In genomic region chr5:38107096-38107495, GRCh38 we compare ENCODE assay signal across 22 cellular contexts.
DNase-seq lines count a peak whose midpoint lies in the region; ATAC-seq, FAIRE-seq and TF ChIP-seq lines count a peak whose summit lies in the region.
"Had no signal": no experiment of that assay in that cellular context is flagged by ENCODE, and none has a peak within 500 bp of the region (broad histone marks: within the 10 kb centered on the region; RNA-seq: fewer than 3 reads in every experiment).

No MANE protein-coding gene starts in this region.

- H3K18ac ChIP-seq in H1 (ENCODE audit: extremely low read depth, low read length) (peak overlapping the region; percentile 81), neuronal stem cell (ENCODE audit: low read length) (peak overlapping the region; percentile 65)

- DNase-seq in HepG2 (ENCODE audit: low spot score): no peak
- DNase-seq in right lobe of liver: no peak
- no peak for DNase-seq in H1 (ENCODE audit: low read depth in 1 of 2, low spot score in 2 of 2)
- DNase-seq in neuronal stem cell (ENCODE audit: low spot score): no peak
- DNase-seq in osteocyte (ENCODE audit: extremely low spot score, unreplicated experiment): no peak
- no peak for DNase-seq in NCI-H69 (lab: John Stamatoyannopoulos, UW)
- DNase-seq: AML-193; Caco-2; Calu3; CD4-positive, alpha-beta T cell; CD8-positive, alpha-beta T cell; DMS79 treated with DMSO at 0.1 percent for 48 hours; GF-D8 had no signal

- H2AK5ac ChIP-seq in H1 (ENCODE audit: low read depth, low read length) (peak overlapping the region; percentile 97; the same call in 1 of the 2 replicates), neuronal stem cell (ENCODE audit: low read depth, low read length) (no peak overlapping the region)

- H3K14ac ChIP-seq in H1 (ENCODE audit: insufficient read length) (no peak overlapping the region), neuronal stem cell (ENCODE audit: low read length) (no peak overlapping the region)

- H3K23ac ChIP-seq in H1 (ENCODE audit: insufficient read length) (no peak overlapping the region), neuronal stem cell (ENCODE audit: low read depth, low read length, poor library complexity) (no peak overlapping the region)

- H3K56ac ChIP-seq in H1 (replicated peaks; ENCODE audit: insufficient read length, low read depth, low read length): no peak overlapping the region

- no peaks in the 10 kb centered on the region; a peak in 1 of 5 replicates for H3K36me3 ChIP-seq in HepG2 (replicated peaks in 1 of 2; ENCODE audit: control insufficient read depth in 1 of 2, insufficient read depth in 2 of 2, low read length in 2 of 2)
- no peaks in the 10 kb centered on the region for H3K36me3 ChIP-seq in right lobe of liver
- no peaks in the 10 kb centered on the region for H3K36me3 ChIP-seq in H1 (ENCODE audit: control insufficient read depth in 2 of 4, insufficient read depth in 4 of 4, low read length in 3 of 4)
- no peaks in the 10 kb centered on the region for H3K36me3 ChIP-seq in neuronal stem cell (replicated peaks in 1 of 2; ENCODE audit: control insufficient read depth in 2 of 2, insufficient read depth in 2 of 2, low read length in 2 of 2)
- H3K36me3 ChIP-seq: BLaER1 treated with 17β-estradiol and CSF1 and Interleukin-3, amounts not matched to agents 10 nM and 100 nM had no signal

- H3K4me1 Mint-ChIP-seq in osteocyte (ENCODE audit: unreplicated experiment): no peaks in the 10 kb centered on the region
- H3K4me1 Mint-ChIP-seq: B cell had no signal

- ATAC-seq in HepG2 (no peak), right lobe of liver (no peak)
- ATAC-seq: A549; CD8-positive, alpha-beta T cell had no signal

- no peak overlapping the region for H3K4me2 ChIP-seq in HepG2 (ENCODE audit: low read depth, low read length)
- no peak overlapping the region for H3K4me2 ChIP-seq in H1 (ENCODE audit: insufficient read depth in 1 of 2, low read depth in 2 of 2, low read length in 2 of 2)
- H3K4me2 ChIP-seq in neuronal stem cell (ENCODE audit: insufficient read depth, low read length, poor library complexity, severe bottlenecking): no peak overlapping the region
- H3K4me2 ChIP-seq: A549; BLaER1 treated with 17β-estradiol and CSF1 and Interleukin-3, amounts not matched to agents 10 nM and 100 nM had no signal

- no peak overlapping the region for H2BK120ac ChIP-seq in H1 (replicated peaks; ENCODE audit: low read depth, low read length)
- no peak overlapping the region for H2BK120ac ChIP-seq in neuronal stem cell (ENCODE audit: low read depth, low read length)

- no peak overlapping the region for H3K9ac ChIP-seq in HepG2 (ENCODE audit: insufficient read depth, low read depth, low read length)
- no peak overlapping the region for H3K9ac ChIP-seq in H1 (replicated peaks in 1 of 4; ENCODE audit: extremely low read depth in 1 of 4, low read depth in 3 of 4, low read length in 3 of 4)
- H3K9ac ChIP-seq in neuronal stem cell (ENCODE audit: low read depth, low read length, poor library complexity): no peak overlapping the region
- H3K9ac ChIP-seq: BLaER1 treated with 17β-estradiol and CSF1 and Interleukin-3, amounts not matched to agents 10 nM and 100 nM had no signal

- no peaks in the 10 kb centered on the region for H3K23me2 ChIP-seq in H1 (ENCODE audit: low read depth, low read length)

- no peaks in the 10 kb centered on the region for H3K79me1 ChIP-seq in H1 (ENCODE audit: low read depth, low read length)
- no peaks in the 10 kb centered on the region for H3K79me1 ChIP-seq in neuronal stem cell (ENCODE audit: low read depth, low read length)

- H4K20me1 ChIP-seq in HepG2 (ENCODE audit: insufficient read depth, low read length) (no peaks in the 10 kb centered on the region), H1 (replicated peaks in 1 of 2; ENCODE audit: control insufficient read depth in 1 of 2, insufficient read depth in 2 of 2, low read length in 2 of 2) (no peaks in the 10 kb centered on the region)
- H4K20me1 ChIP-seq: BLaER1 treated with 17β-estradiol and CSF1 and Interleukin-3, amounts not matched to agents 10 nM and 100 nM had no signal

- H2BK12ac ChIP-seq in H1 (ENCODE audit: low read depth, low read length) (peak overlapping the region; percentile 89; the same call in 1 of the 2 replicates), neuronal stem cell (ENCODE audit: low read length) (no peak overlapping the region)

- H3K4me3 ChIP-seq in HepG2 (replicated peaks in 1 of 3; ENCODE audit: insufficient read depth in 1 of 3, low read depth in 2 of 3, low read length in 3 of 3): no peak overlapping the region
- no peak overlapping the region for H3K4me3 ChIP-seq in right lobe of liver
- no peak overlapping the region for H3K4me3 ChIP-seq in H1 (ENCODE audit: extremely low read depth in 1 of 4, insufficient read depth in 2 of 4, low read depth in 3 of 4, low read length in 4 of 4)
- H3K4me3 ChIP-seq in neuronal stem cell (ENCODE audit: low read length in 2 of 2): no peak overlapping the region
- H3K4me3 ChIP-seq: A549; BLaER1 treated with 17β-estradiol and CSF1 and Interleukin-3, amounts not matched to agents 10 nM and 100 nM had no signal

- H2BK15ac ChIP-seq in H1 (ENCODE audit: low read length): no peak overlapping the region; the same call in 1 of the 2 replicates
- H2BK15ac ChIP-seq in neuronal stem cell (ENCODE audit: low read length): peak overlapping the region; percentile 70

- H2BK20ac ChIP-seq in H1 (ENCODE audit: low read length): peak overlapping the region; percentile 66; the same call in 1 of the 2 replicates

- peak overlapping the region; percentile 62; the same call in 1 of the 2 replicates for H2BK5ac ChIP-seq in H1 (ENCODE audit: low read depth, low read length)
- H2BK5ac ChIP-seq in neuronal stem cell (ENCODE audit: low read length): no peak overlapping the region

- CTCF ChIA-PET in HepG2 (lab: Yijun Ruan, JAX; ENCODE audit: low intra/inter-chr PET ratio, low total read pairs): no interaction called here
- CTCF ChIA-PET in H1 (lab: Charles Lee; ENCODE audit: partially characterized antibody): interaction anchor here (0.6 to 1.6 kb wide), 6 partner anchors 8 to 384 kb away, joined by 3 to 4 read pairs (median 3); no protein-coding TSS in a partner anchor

- H3K4ac ChIP-seq in H1 (replicated peaks; ENCODE audit: insufficient read length, low read depth, low read length) (no peak overlapping the region), neuronal stem cell (ENCODE audit: low read length) (no peak overlapping the region)

- no peak overlapping the region for H3K4me3 Mint-ChIP-seq in osteocyte (ENCODE audit: unreplicated experiment)
- H3K4me3 Mint-ChIP-seq: B cell; CD4-positive, alpha-beta T cell; CD8-positive, alpha-beta T cell had no signal

- in situ Hi-C loops in HepG2 (cut with HindIII; ENCODE audit: extremely low pct_ligation_motif_present, low pct_unique_long_range_greater_than_20kb): no loop called here

- H3K79me2 ChIP-seq in HepG2 (ENCODE audit: insufficient read depth, low read length): no peaks in the 10 kb centered on the region
- H3K79me2 ChIP-seq in H1 (ENCODE audit: control insufficient read depth in 1 of 2, insufficient read depth in 2 of 2, low read length in 2 of 2): no peaks in the 10 kb centered on the region

- H3K27ac ChIP-seq in HepG2 (ENCODE audit: extremely low read length, insufficient read depth, low read length) (peak overlapping the region; percentile 92), right lobe of liver (no peak overlapping the region), H1 (ENCODE audit: low read depth, low read length) (no peak overlapping the region), neuronal stem cell (replicated peaks; ENCODE audit: low read length) (no peak overlapping the region)
- H3K27ac ChIP-seq: 22Rv1; A549; BLaER1 treated with 17β-estradiol and CSF1 and Interleukin-3, amounts not matched to agents 10 nM and 100 nM; C4-2B had no signal

- H3K27ac Mint-ChIP-seq in osteocyte (ENCODE audit: unreplicated experiment): no peak overlapping the region
- H3K27ac Mint-ChIP-seq: B cell; CD4-positive, alpha-beta T cell; CD8-positive, alpha-beta T cell had no signal

- H3K9me3 ChIP-seq in HepG2 (ENCODE audit: low read length) (peaks cover 4% of the 10 kb centered on the region; the same call in 1 of the 2 replicates), right lobe of liver (no peaks in the 10 kb centered on the region), H1 (ENCODE audit: insufficient read depth in 2 of 2, low read depth in 1 of 2, low read length in 1 of 2) (no peaks in the 10 kb centered on the region), neuronal stem cell (replicated peaks in 1 of 2; ENCODE audit: control insufficient read depth in 2 of 2, insufficient read depth in 1 of 2, low read depth in 1 of 2, low read length in 2 of 2) (no peaks in the 10 kb centered on the region)
- H3K9me3 ChIP-seq: A549; BLaER1 treated with 17β-estradiol and CSF1 and Interleukin-3, amounts not matched to agents 10 nM and 100 nM; Caco-2 had no signal

- H4K91ac ChIP-seq in H1 (replicated peaks; ENCODE audit: insufficient read length, low read length): peak overlapping the region; percentile 52
- H4K91ac ChIP-seq in neuronal stem cell (ENCODE audit: low read depth, low read length, poor library complexity): no peak overlapping the region

- no peaks in the 10 kb centered on the region for H3K27me3 ChIP-seq in HepG2 (ENCODE audit: control insufficient read depth in 1 of 2, insufficient read depth in 2 of 2, low read length in 2 of 2)
- no peaks in the 10 kb centered on the region for H3K27me3 ChIP-seq in right lobe of liver
- peaks cover 0 to 2% (median under 1%) of the 10 kb centered on the region in 4 experiments; a peak in 2 of 7 replicates for H3K27me3 ChIP-seq in H1 (replicated peaks in 1 of 4; ENCODE audit: control insufficient read depth in 3 of 4, extremely low read depth in 1 of 4, insufficient read depth in 3 of 4, low read length in 3 of 4)
- no peaks in the 10 kb centered on the region for H3K27me3 ChIP-seq in neuronal stem cell (ENCODE audit: control insufficient read depth in 3 of 3, insufficient read depth in 3 of 3, low read depth in 1 of 3, low read length in 3 of 3)
- H3K27me3 ChIP-seq: BLaER1 treated with 17β-estradiol and CSF1 and Interleukin-3, amounts not matched to agents 10 nM and 100 nM had no signal

- TF ChIP-seq CTCF in HepG2 (CRISPR knock-in tag; IDR thresholded peaks at IDR 0.05): no peak
- TF ChIP-seq CTCF in right lobe of liver (IDR thresholded peaks at IDR 0.05): no peak
- TF ChIP-seq CTCF in H1 (IDR thresholded peaks at IDR 0.05; ENCODE audit: control extremely low read depth in 1 of 3, insufficient read depth in 1 of 3, low read depth in 1 of 3, low read length in 3 of 3): no peak
- no peak for TF ChIP-seq CTCF in osteocyte (IDR thresholded peaks at IDR 0.05)

- TF ChIP-seq EP300 in HepG2 (IDR thresholded peaks at IDR 0.05; ENCODE audit: low read depth in 2 of 2, low read length in 2 of 2): no peak
- no peak for TF ChIP-seq EP300 in HepG2 (CRISPR knock-in tag; IDR thresholded peaks at IDR 0.05; ENCODE audit: borderline replicate concordance)
- TF ChIP-seq EP300 in H1 (IDR thresholded peaks at IDR 0.05; ENCODE audit: borderline replicate concordance in 1 of 2, low read depth in 2 of 2, low read length in 2 of 2): no peak

- H4K8ac ChIP-seq in H1 (ENCODE audit: extremely low read depth, insufficient read depth, low read length) (no peak overlapping the region), neuronal stem cell (ENCODE audit: low read depth, low read length) (no peak overlapping the region)

- no peaks in the 10 kb centered on the region for H3K27me3 Mint-ChIP-seq in osteocyte (ENCODE audit: unreplicated experiment)
- H3K27me3 Mint-ChIP-seq: B cell; CD4-positive, alpha-beta T cell had no signal

- H3K9me3 Mint-ChIP-seq in osteocyte (ENCODE audit: unreplicated experiment): no peaks in the 10 kb centered on the region
- H3K9me3 Mint-ChIP-seq: CD4-positive, alpha-beta T cell; CD8-positive, alpha-beta T cell had no signal

- FAIRE-seq in HepG2 (lab: Jason Lieb, UNC) (no peak), H1 (lab: Jason Lieb, UNC) (no peak)
- FAIRE-seq: A549, D721Med, G401.6, GM12891, GM19239 had no signal

- no peak for TF ChIP-seq RAD21 in HepG2 (CRISPR knock-in tag; IDR thresholded peaks at IDR 0.05)
- TF ChIP-seq RAD21 in H1 (IDR thresholded peaks at IDR 0.05 in 1 of 2, conservative IDR thresholded peaks at IDR 0.05 in 1 of 2; ENCODE audit: low read depth in 2 of 2, low read length in 2 of 2): no peak

- 94% methylated on average over 5 of the region's 6 CpGs for WGBS in HepG2 (ENCODE audit: low lambda C conversion rate)
- 81% methylated on average over 3 of the region's 6 CpGs for WGBS in right lobe of liver (ENCODE audit: insufficient coverage, low coverage, low lambda C conversion rate, missing lambda C conversion rate)
- WGBS in H1 (ENCODE audit: extremely low coverage in 1 of 2, insufficient coverage in 1 of 2, insufficient read length in 1 of 2, insufficient replicate concordance in 2 of 2, low coverage in 1 of 2, low lambda C conversion rate in 2 of 2, missing lambda C conversion rate in 1 of 2), 2 experiments: 90% methylated on average over 6 of the region's 6 CpGs; no CpG with 5 or more reads in 1 of the 2 experiments
- WGBS in neuronal stem cell (ENCODE audit: extremely low coverage in 2 of 2, insufficient read length in 2 of 2, insufficient replicate concordance in 1 of 2), 2 donors: no CpG with 5 or more reads among the region's 6 CpGs

- H4K5ac ChIP-seq in H1 (ENCODE audit: insufficient read length, low read depth, low read length): no peak overlapping the region

- no peaks in the 10 kb centered on the region for H3K36me3 Mint-ChIP-seq in osteocyte (ENCODE audit: unreplicated experiment)
- H3K36me3 Mint-ChIP-seq: CD8-positive, alpha-beta T cell had no signal

- H3K4me1 ChIP-seq in HepG2 (ENCODE audit: insufficient read depth, low read length) (peaks cover 82% of the 10 kb centered on the region), right lobe of liver (no peaks in the 10 kb centered on the region), H1 (replicated peaks in 1 of 4; ENCODE audit: control insufficient read depth in 3 of 4, insufficient read depth in 4 of 4, low read length in 3 of 4) (peaks cover 1 to 12% (median 7%) of the 10 kb centered on the region in 4 experiments; a peak in 3 of 7 replicates), neuronal stem cell (ENCODE audit: control insufficient read depth in 2 of 2, insufficient read depth in 1 of 2, low read depth in 1 of 2, low read length in 2 of 2) (peaks cover 5 to 6% of the 10 kb centered on the region in 2 donors)
- H3K4me1 ChIP-seq: A549 had no signal

- intact Hi-C loops in HepG2 (cut with micrococcal nuclease; ENCODE audit: unreplicated experiment): no loop called here
- intact Hi-C loops in right lobe of liver (cut with DNase I): no loop called here

- TF ChIP-seq POLR2A in HepG2 (IDR thresholded peaks at IDR 0.05; ENCODE audit: insufficient read depth in 1 of 2, low read depth in 2 of 2, low read length in 2 of 2): no peak
- TF ChIP-seq POLR2A in right lobe of liver (IDR thresholded peaks at IDR 0.05): no peak
- no peak for TF ChIP-seq POLR2A in H1 (IDR thresholded peaks at IDR 0.05; ENCODE audit: control extremely low read depth in 1 of 2, low read depth in 2 of 2, low read length in 2 of 2)

- H2AFZ ChIP-seq in HepG2 (ENCODE audit: low read length): no peak overlapping the region
- no peak overlapping the region for H2AFZ ChIP-seq in H1 (ENCODE audit: low read length)
- no peak overlapping the region for H2AFZ ChIP-seq in neuronal stem cell (ENCODE audit: low read length)

- no TSS peak for BruUV-seq in HepG2 (replicated peaks; lab: Mats Ljungman, UMichigan)

- POLR2A ChIA-PET in HepG2 (lab: Yijun Ruan, JAX): no interaction called here
- POLR2A ChIA-PET in H1 (lab: Charles Lee; ENCODE audit: partially characterized antibody): no interaction called here
